ENCODE assay signal across 17 cellular contexts in genomic region chr4:108031427-108032083, GRCh38. TPM values are rescaled to one million over a fixed set of nuclear protein-coding genes. Genes with fewer than 3 reads are reported as not detected.
DNase-seq lines count a peak whose midpoint lies in the region; ATAC-seq, FAIRE-seq and TF ChIP-seq lines count a peak whose summit lies in the region.
"Had no signal": no experiment of that assay in that cellular context is flagged by ENCODE, and none has a peak within 500 bp of the region (broad histone marks: within the 10 kb centered on the region; RNA-seq: fewer than 3 reads in every experiment).

No MANE protein-coding gene starts in this region.

- DNase-seq in T-helper 1 cell = no peak
- no peak for DNase-seq in activated CD4-positive, alpha-beta T cell treated with anti-CD3 and anti-CD28 coated beads, Interleukin-2, amount 10 ng/mL, durations not matched to agents 7 days and 5 days
- DNase-seq in bronchial epithelial cell (ENCODE audit: low read depth) = peak; percentile 69
- peak; percentile 33 to 50 (median 42) for DNase-seq in stimulated activated CD4-positive, alpha-beta T cell treated with anti-CD3 and anti-CD28 coated beads, TNF-alpha, amount 100 ng/mL, for 24 hours (ENCODE audit: low read depth in 3 of 3)
- no peak for DNase-seq in transverse colon
- DNase-seq in NCI-H2081 (lab: John Stamatoyannopoulos, UW) = no peak
- DNase-seq: CD8-positive, alpha-beta memory T cell; effector CD4-positive, alpha-beta T cell; gastrocnemius medialis; GDM1; GOT3; OCI-M1; trophoblast cell had no signal

- ATAC-seq in GM18873 (IDR thresholded peaks at IDR 0.05; ENCODE audit: low FRiP score, unreplicated experiment) = no peak
- ATAC-seq: gastrocnemius medialis had no signal

- H3K4me3 Mint-ChIP-seq in T-helper 1 cell treated with Interleukin-12 subunit alpha and Interleukin-12 subunit beta and Interleukin-4 antibody, amounts not matched to agents 30 μg/mL and 1 μg/mL, for 36 hours = no peak overlapping the region
- no peak overlapping the region for H3K4me3 Mint-ChIP-seq in activated CD4-positive, alpha-beta T cell treated with anti-CD3 and anti-CD28 coated beads, Interleukin-2, amount 10 ng/mL, durations not matched to agents 7 days and 5 days
- H3K4me3 Mint-ChIP-seq: CD8-positive, alpha-beta memory T cell had no signal

- H3K36me3 ChIP-seq in bronchial epithelial cell (ENCODE audit: control insufficient read depth, insufficient read depth, low read length) = peaks cover 6% of the 10 kb centered on the region
- H3K36me3 ChIP-seq in transverse colon = peaks cover 0 to 49% (median 15%) of the 10 kb centered on the region in 4 donors

- TF ChIP-seq POLR2A in transverse colon (IDR thresholded peaks at IDR 0.05) = no peak

- H3K27me3 Mint-ChIP-seq in T-helper 1 cell treated with Interleukin-12 subunit alpha and Interleukin-12 subunit beta and Interleukin-4 antibody, amounts not matched to agents 30 μg/mL and 1 μg/mL, for 36 hours (ENCODE audit: low read depth) = no peaks in the 10 kb centered on the region
- no peaks in the 10 kb centered on the region for H3K27me3 Mint-ChIP-seq in activated CD4-positive, alpha-beta T cell treated with anti-CD3 and anti-CD28 coated beads, Interleukin-2, amount 10 ng/mL, durations not matched to agents 7 days and 5 days
- H3K27me3 Mint-ChIP-seq: CD8-positive, alpha-beta memory T cell had no signal

- intact Hi-C loops in transverse colon (cut with DNase I; ENCODE audit: low total_unique reads) = no loop called here

- FAIRE-seq in bronchial epithelial cell (lab: Jason Lieb, UNC) = no peak
- FAIRE-seq: islet of Langerhans had no signal

- H3K9me3 Mint-ChIP-seq in T-helper 1 cell treated with Interleukin-12 subunit alpha and Interleukin-12 subunit beta and Interleukin-4 antibody, amounts not matched to agents 30 μg/mL and 1 μg/mL, for 36 hours = peaks cover 3% of the 10 kb centered on the region
- H3K9me3 Mint-ChIP-seq in activated CD4-positive, alpha-beta T cell treated with anti-CD3 and anti-CD28 coated beads, Interleukin-2, amount 10 ng/mL, durations not matched to agents 7 days and 5 days = peaks cover 3% of the 10 kb centered on the region
- H3K9me3 Mint-ChIP-seq: CD8-positive, alpha-beta memory T cell had no signal

- H3K9me3 ChIP-seq in transverse colon = no peaks in the 10 kb centered on the region
- H3K9me3 ChIP-seq: gastrocnemius medialis had no signal

- POLR2A ChIA-PET in activated CD4-positive, alpha-beta T cell treated with anti-CD3 and anti-CD28 coated beads, Interleukin-2, amount 10 ng/mL, durations not matched to agents 7 days and 5 days (lab: Charles Lee) = no interaction called here

- H3K27me3 ChIP-seq in bronchial epithelial cell (ENCODE audit: control insufficient read depth, insufficient read depth, low read length) = no peaks in the 10 kb centered on the region
- no peaks in the 10 kb centered on the region for H3K27me3 ChIP-seq in transverse colon
- H3K27me3 ChIP-seq: gastrocnemius medialis had no signal

- WGBS in transverse colon (ENCODE audit: low coverage in 1 of 2), 2 donors = 90 to 95% methylated on average over 3 to 4 of the region's 4 CpGs

- peaks cover 55% of the 10 kb centered on the region for H3K4me1 Mint-ChIP-seq in T-helper 1 cell treated with Interleukin-12 subunit alpha and Interleukin-12 subunit beta and Interleukin-4 antibody, amounts not matched to agents 30 μg/mL and 1 μg/mL, for 36 hours (ENCODE audit: low read depth)
- H3K4me1 Mint-ChIP-seq in activated CD4-positive, alpha-beta T cell treated with anti-CD3 and anti-CD28 coated beads, Interleukin-2, amount 10 ng/mL, durations not matched to agents 7 days and 5 days = peaks cover 81% of the 10 kb centered on the region

- TF ChIP-seq CTCF in bronchial epithelial cell (IDR thresholded peaks at IDR 0.05; ENCODE audit: insufficient read depth, low read length, severe bottlenecking) (no peak), transverse colon (IDR thresholded peaks at IDR 0.05) (no peak)

- H3K27ac ChIP-seq in transverse colon = no peak overlapping the region
- H3K27ac ChIP-seq: 22Rv1 had no signal

- peaks cover 29% of the 10 kb centered on the region for H3K36me3 Mint-ChIP-seq in T-helper 1 cell treated with Interleukin-12 subunit alpha and Interleukin-12 subunit beta and Interleukin-4 antibody, amounts not matched to agents 30 μg/mL and 1 μg/mL, for 36 hours (ENCODE audit: low read depth)
- peaks cover 60% of the 10 kb centered on the region for H3K36me3 Mint-ChIP-seq in activated CD4-positive, alpha-beta T cell treated with anti-CD3 and anti-CD28 coated beads, Interleukin-2, amount 10 ng/mL, durations not matched to agents 7 days and 5 days (ENCODE audit: low read depth)

- H3K27ac Mint-ChIP-seq in T-helper 1 cell treated with Interleukin-12 subunit alpha and Interleukin-12 subunit beta and Interleukin-4 antibody, amounts not matched to agents 30 μg/mL and 1 μg/mL, for 36 hours = peak overlapping the region; percentile 88
- peak overlapping the region; percentile 20 for H3K27ac Mint-ChIP-seq in activated CD4-positive, alpha-beta T cell treated with anti-CD3 and anti-CD28 coated beads, Interleukin-2, amount 10 ng/mL, durations not matched to agents 7 days and 5 days

- H3K4me1 ChIP-seq in transverse colon = no peaks in the 10 kb centered on the region

- H3K4me3 ChIP-seq in bronchial epithelial cell (ENCODE audit: low read depth, low read length) = no peak overlapping the region
- H3K4me3 ChIP-seq in transverse colon = no peak overlapping the region
- H3K4me3 ChIP-seq: gastrocnemius medialis had no signal

- no peak for TF ChIP-seq EP300 in transverse colon (IDR thresholded peaks at IDR 0.05; ENCODE audit: low read depth)

- CTCF ChIA-PET in activated CD4-positive, alpha-beta T cell treated with anti-CD3 and anti-CD28 coated beads, Interleukin-2, amount 10 ng/mL, durations not matched to agents 7 days and 5 days (lab: Charles Lee) = interaction anchor here (1.3 to 3.7 kb wide), 6 partner anchors 12 to 541 kb away, joined by 3 to 32 read pairs (median 8); no protein-coding TSS in a partner anchor

- in situ Hi-C loops in transverse colon (cut with MboI; ENCODE audit: low pct_ligation_motif_present in 1 of 4, low pct_unique_long_range_greater_than_20kb in 1 of 4, low sequenced_read_pairs in 3 of 4) = loop anchor here in 1 of 4 donors (25.0 kb wide), 1 partner anchor 531 kb away; no protein-coding TSS in a partner anchor

RNA-seq across cellular contexts. Expression of gene HADH, which starts 41.9 kb away (rescaled TPM):
- 10 to 100 TPM; 68.1 to 73.1 TPM for total RNA-seq in activated CD4-positive, alpha-beta T cell treated with anti-CD3 and anti-CD28 coated beads, Interleukin-2, amount 10 ng/mL, durations not matched to agents 7 days and 5 days
- total RNA-seq in bronchial epithelial cell (7.1 and 9.1 TPM in 2 replicates), transverse colon (100 to 1,000 TPM in 3 of 4 donors, 10 to 100 TPM in 1; 47.5 to 135 (median 117) TPM)

Comparison
In these comparisons a context has a peak if more than half of its experiments do, and no peak if none do; other contexts are left out.
1. DNase-seq: peak in bronchial epithelial cell (single experiment) and stimulated activated CD4-positive, alpha-beta T cell treated with anti-CD3 and anti-CD28 coated beads, TNF-alpha, amount 100 ng/mL, for 24 hours (3 of 3); none in T-helper 1 cell (0 of 5), activated CD4-positive, alpha-beta T cell treated with anti-CD3 and anti-CD28 coated beads, Interleukin-2, amount 10 ng/mL, durations not matched to agents 7 days and 5 days (single experiment), transverse colon (single experiment) and NCI-H2081 (0 of 2).